In the genomic region with DNA sequence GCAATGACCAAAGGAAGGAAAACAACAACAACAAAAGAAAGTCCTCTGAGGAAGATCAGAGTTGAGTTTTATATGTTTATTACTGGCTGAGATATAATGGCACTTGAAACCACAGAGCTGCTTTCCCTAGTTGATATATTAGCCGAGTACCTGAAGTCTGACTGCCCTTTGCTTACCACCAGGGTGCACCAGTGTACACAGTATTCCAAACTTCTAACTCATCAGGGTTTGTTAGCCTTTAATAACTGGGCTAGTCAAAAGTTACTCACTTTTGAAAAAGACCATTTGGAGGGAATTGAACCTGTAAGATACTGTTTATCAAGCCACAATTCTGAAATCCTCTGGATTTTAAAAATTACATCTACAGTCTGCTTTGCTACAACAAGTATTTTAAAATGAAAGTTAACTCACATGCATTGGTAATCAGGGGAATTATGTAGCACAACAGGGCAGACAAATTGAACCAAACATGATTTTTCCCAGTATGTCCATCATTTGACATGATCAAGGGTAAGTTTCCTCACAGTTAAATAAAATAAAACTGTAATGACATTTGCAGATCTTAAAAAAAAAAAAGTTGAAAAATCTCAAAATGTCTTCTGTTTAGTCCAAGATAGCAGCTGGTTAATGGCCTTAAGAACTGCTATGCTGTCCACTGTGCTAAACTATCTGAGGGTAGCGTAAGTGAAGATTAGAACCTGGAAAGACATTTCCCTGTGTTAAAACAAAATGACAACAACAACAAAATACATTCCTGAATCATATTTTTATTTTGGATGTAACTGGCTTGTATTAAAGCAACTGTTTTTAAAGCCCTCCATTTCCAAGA, we compare ENCODE assay signal across 10 cellular contexts. TPM values are rescaled to one million over a fixed set of nuclear protein-coding genes. Genes with fewer than 3 reads are reported as not detected.
DNase-seq lines count a peak whose midpoint lies in the region; ATAC-seq and TF ChIP-seq lines count a peak whose summit lies in the region.
"Had no signal": no experiment of that assay in that cellular context is flagged by ENCODE, and none has a peak within 500 bp of the region (broad histone marks: within the 10 kb centered on the region; RNA-seq: fewer than 3 reads in every experiment).

No MANE protein-coding gene starts in this region.

- peak; percentile 27 for DNase-seq in NCI-H345 (lab: John Stamatoyannopoulos, UW)
- no peak for DNase-seq in NCI-H345 treated with DMSO at 0.1 percent for 48 hours (lab: John Stamatoyannopoulos, UW; ENCODE audit: unreplicated experiment)
- peak; percentile 6 for DNase-seq in H7
- peak; percentile 30 for DNase-seq in MG63
- DNase-seq in left cardiac atrium: peak; percentile 39
- peak; percentile 58 for DNase-seq in sciatic nerve (ENCODE audit: low spot score)
- no peak for DNase-seq in islet precursor cell
- DNase-seq: activated naive CD8-positive, alpha-beta T cell treated with anti-CD3 and anti-CD28 coated beads, Interleukin-2, amount 10 ng/mL, durations not matched to agents 7 days and 5 days had no signal

- H3K27me3 ChIP-seq in H7 (ENCODE audit: control insufficient read depth, insufficient read depth, low read length) (no peaks in the 10 kb centered on the region), MG63 (no peaks in the 10 kb centered on the region)

- H3K4me3 ChIP-seq in H7 (ENCODE audit: insufficient read depth, low read depth, low read length) (no peak overlapping the region), MG63 (no peak overlapping the region), WI38 (ENCODE audit: low read depth, low read length) (no peak overlapping the region)

- ATAC-seq in left cardiac atrium: peak; percentile 95
- ATAC-seq in sciatic nerve: peak; percentile 92

- peak; percentile 65 for TF ChIP-seq CTCF in WI38 (IDR thresholded peaks at IDR 0.05; ENCODE audit: low read depth, low read length)

- intact Hi-C loops in left cardiac atrium (cut with DNase I) (loop anchor here in 1 of 2 donors (5.0 kb wide), 1 partner anchor 247 kb away; no protein-coding TSS in a partner anchor), sciatic nerve (cut with DNase I) (loop anchor here (10.0 kb wide), 1 partner anchor 574 kb away; no protein-coding TSS in a partner anchor)

- H3K36me3 ChIP-seq in H7 (replicated peaks; ENCODE audit: control insufficient read depth, insufficient read depth, low read length) (no peaks in the 10 kb centered on the region), MG63 (no peaks in the 10 kb centered on the region)

- no peaks in the 10 kb centered on the region for H3K9me3 ChIP-seq in MG63

RNA-seq across cellular contexts. Expression of gene C6, which starts 57.3 kb away (rescaled TPM):
- not detected in 2 replicates for total RNA-seq in H7 (2014; rRNA removed; shearing (Covaris generic))
- total RNA-seq in MG63 (2014; rRNA removed; shearing (Covaris generic); ENCODE audit: low replicate concordance): not detected in 2 replicates
- total RNA-seq in left cardiac atrium (100 to 1,000 TPM in 1 of 2 donors, 10 to 100 TPM in 1; 84.1 to 175 TPM), sciatic nerve (6.1 TPM)
- total RNA-seq: activated naive CD8-positive, alpha-beta T cell treated with anti-CD3 and anti-CD28 coated beads, Interleukin-2, amount 10 ng/mL, durations not matched to agents 7 days and 5 days; CD4-positive, alpha-beta memory T cell had no signal

Comparison
In these comparisons a context has a peak if more than half of its experiments do, and no peak if none do; other contexts are left out.
1. DNase-seq: peak in NCI-H345 (single experiment), H7 (single experiment), MG63 (single experiment), left cardiac atrium (single experiment) and sciatic nerve (single experiment); none in NCI-H345 treated with DMSO at 0.1 percent for 48 hours (single experiment) and islet precursor cell (single experiment).
2. RNA of gene C6, which starts 57.3 kb away (total RNA-seq): 84.1 to 175 TPM in left cardiac atrium; 6.1 TPM in sciatic nerve (single experiment), not detected in H7 and not detected in MG63; every median in the first group is over 10 times any median in the second.